In genomic region chr12:111447571-111448265, GRCh38 we compare ENCODE assay signal across 11 cellular contexts. TPM values are rescaled to one million over a fixed set of nuclear protein-coding genes. Genes with fewer than 3 reads are reported as not detected.
A peak's percentile ranks its signal among the peaks of the same experiment; 100 is the strongest.
DNase-seq lines count a peak whose midpoint lies in the region; ATAC-seq, FAIRE-seq and TF ChIP-seq lines count a peak whose summit lies in the region.
"Had no signal": no experiment of that assay in that cellular context is flagged by ENCODE, and none has a peak within 500 bp of the region (broad histone marks: within the 10 kb centered on the region; RNA-seq: fewer than 3 reads in every experiment).

No MANE protein-coding gene starts in this region.

- no peak overlapping the region for H3K27ac ChIP-seq in CD4-positive, CD25-positive, alpha-beta regulatory T cell (ENCODE audit: insufficient read depth, low read length, poor library complexity, severe bottlenecking)
- H3K27ac ChIP-seq in caudate nucleus (ENCODE audit: low read depth, low read length): no peak overlapping the region

- no peak for TF ChIP-seq CTCF in HFFc6 (IDR thresholded peaks at IDR 0.05)
- TF ChIP-seq CTCF in progenitor cell of endocrine pancreas (IDR thresholded peaks at IDR 0.05; ENCODE audit: unreplicated experiment): no peak

- DNase-seq in CD4-positive, CD25-positive, alpha-beta regulatory T cell: no peak
- DNase-seq in HFFc6 (no peak), progenitor cell of endocrine pancreas (ENCODE audit: low spot score, unreplicated experiment) (no peak), HTR-8/SVneo (ENCODE audit: insufficient read length, low spot score) (no peak), caudate nucleus (lab: John Stamatoyannopoulos, UW) (no peak), SW480 (ENCODE audit: low spot score) (no peak)
- DNase-seq: COR-L47, SHP77 treated with DMSO at 0.1 percent for 48 hours had no signal

- ATAC-seq in CD4-positive, CD25-positive, alpha-beta regulatory T cell (ENCODE audit: low read depth in 2 of 2): no peak
- ATAC-seq in HG03045 (IDR thresholded peaks at IDR 0.05; ENCODE audit: unreplicated experiment): no peak

- no peaks in the 10 kb centered on the region for H3K9me3 Mint-ChIP-seq in CD4-positive, CD25-positive, alpha-beta regulatory T cell
- H3K9me3 Mint-ChIP-seq in HFFc6 (peaks cover 16% of the 10 kb centered on the region), progenitor cell of endocrine pancreas (ENCODE audit: low read depth) (no peaks in the 10 kb centered on the region)
- no peaks in the 10 kb centered on the region for H3K9me3 Mint-ChIP-seq in dendritic cell treated with granulocyte-macrophage colony-stimulating factor and Interleukin-4, amounts not matched to agents 40 ng/mL and 50 ng/mL, for 4 days

- no peaks in the 10 kb centered on the region for H3K9me3 ChIP-seq in CD4-positive, CD25-positive, alpha-beta regulatory T cell (ENCODE audit: control insufficient read depth in 2 of 2, low read length in 2 of 2)
- H3K9me3 ChIP-seq: ascending aorta had no signal

- no peaks in the 10 kb centered on the region for H3K27me3 ChIP-seq in CD4-positive, CD25-positive, alpha-beta regulatory T cell (ENCODE audit: control insufficient read depth, insufficient read depth, low read length)
- H3K27me3 ChIP-seq: ascending aorta had no signal

- peaks cover 52% of the 10 kb centered on the region for H3K36me3 ChIP-seq in CD4-positive, CD25-positive, alpha-beta regulatory T cell (ENCODE audit: control insufficient read depth, insufficient read depth, low read length)

- intact Hi-C loops in dendritic cell treated with granulocyte-macrophage colony-stimulating factor and Interleukin-4, amounts not matched to agents 40 ng/mL and 50 ng/mL, for 4 days (cut with micrococcal nuclease): no loop called here

- H3K4me1 ChIP-seq in CD4-positive, CD25-positive, alpha-beta regulatory T cell (ENCODE audit: control insufficient read depth, insufficient read depth, low read length, poor library complexity, severe bottlenecking): peaks cover 37% of the 10 kb centered on the region

- peaks cover 11 to 70% (median 43%) of the 10 kb centered on the region in 4 donors for H3K4me1 Mint-ChIP-seq in CD4-positive, CD25-positive, alpha-beta regulatory T cell
- H3K4me1 Mint-ChIP-seq in HFFc6 (ENCODE audit: low read depth) (peaks cover 71% of the 10 kb centered on the region), progenitor cell of endocrine pancreas (ENCODE audit: low read depth) (no peaks in the 10 kb centered on the region)
- peaks cover 90% of the 10 kb centered on the region for H3K4me1 Mint-ChIP-seq in dendritic cell treated with granulocyte-macrophage colony-stimulating factor and Interleukin-4, amounts not matched to agents 40 ng/mL and 50 ng/mL, for 4 days (ENCODE audit: low read depth)

- no peak overlapping the region for H3K4me3 ChIP-seq in CD4-positive, CD25-positive, alpha-beta regulatory T cell (ENCODE audit: low read depth, low read length)
- H3K4me3 ChIP-seq: ascending aorta had no signal

- no peaks in the 10 kb centered on the region for H3K27me3 Mint-ChIP-seq in CD4-positive, CD25-positive, alpha-beta regulatory T cell
- H3K27me3 Mint-ChIP-seq in HFFc6 (ENCODE audit: insufficient read depth) (peaks cover 60% of the 10 kb centered on the region), progenitor cell of endocrine pancreas (no peaks in the 10 kb centered on the region)
- no peaks in the 10 kb centered on the region for H3K27me3 Mint-ChIP-seq in dendritic cell treated with granulocyte-macrophage colony-stimulating factor and Interleukin-4, amounts not matched to agents 40 ng/mL and 50 ng/mL, for 4 days

- H3K36me3 Mint-ChIP-seq in CD4-positive, CD25-positive, alpha-beta regulatory T cell: peaks cover 47% of the 10 kb centered on the region
- H3K36me3 Mint-ChIP-seq in HFFc6 (ENCODE audit: low read depth) (peaks cover 54% of the 10 kb centered on the region), progenitor cell of endocrine pancreas (ENCODE audit: insufficient read depth) (peaks cover 18% of the 10 kb centered on the region)
- H3K36me3 Mint-ChIP-seq in dendritic cell treated with granulocyte-macrophage colony-stimulating factor and Interleukin-4, amounts not matched to agents 40 ng/mL and 50 ng/mL, for 4 days (ENCODE audit: low read depth): peaks cover 93% of the 10 kb centered on the region

- FAIRE-seq in HTR-8/SVneo (lab: Jason Lieb, UNC): no peak

- H3K4me3 Mint-ChIP-seq in CD4-positive, CD25-positive, alpha-beta regulatory T cell: peak overlapping the region in 1 of 4 donors; percentile 53
- peak overlapping the region; percentile 43; the same call in 1 of the 2 replicates for H3K4me3 Mint-ChIP-seq in HFFc6
- no peak overlapping the region for H3K4me3 Mint-ChIP-seq in dendritic cell treated with granulocyte-macrophage colony-stimulating factor and Interleukin-4, amounts not matched to agents 40 ng/mL and 50 ng/mL, for 4 days
- H3K4me3 Mint-ChIP-seq in progenitor cell of endocrine pancreas (ENCODE audit: low read depth): no peak overlapping the region

- H3K27ac Mint-ChIP-seq in CD4-positive, CD25-positive, alpha-beta regulatory T cell: peak overlapping the region in 2 of 3 donors; percentile 6 to 77
- H3K27ac Mint-ChIP-seq in HFFc6 (peak overlapping the region; percentile 58), progenitor cell of endocrine pancreas (peak overlapping the region; percentile 45)
- H3K27ac Mint-ChIP-seq in dendritic cell treated with granulocyte-macrophage colony-stimulating factor and Interleukin-4, amounts not matched to agents 40 ng/mL and 50 ng/mL, for 4 days: peak overlapping the region; percentile 85

RNA-seq across cellular contexts. Expression of gene SH2B3, which starts 42.0 kb away (rescaled TPM):
- 25.7 TPM for total RNA-seq in CD4-positive, CD25-positive, alpha-beta regulatory T cell
- polyA plus RNA-seq in CD4-positive, CD25-positive, alpha-beta regulatory T cell: 1 to 10 TPM; 1.6 to 5.3 (median 3.8) TPM
- 10 to 100 TPM; 54.0 to 80.3 (median 69.8) TPM for total RNA-seq in HFFc6 (2021; fragmentation: NEBNext Ultra II Directional; extraction: Animal tissue kit (Norgen Biotek cat#: 25700))
- total RNA-seq in progenitor cell of endocrine pancreas: 0.72 and 1.5 TPM in 2 replicates

Comparison
In these comparisons a context has a peak if more than half of its experiments do, and no peak if none do; other contexts are left out.
1. RNA of gene SH2B3, which starts 42.0 kb away (total RNA-seq): 54.0 to 80.3 TPM in HFFc6 and 25.7 TPM in CD4-positive, CD25-positive, alpha-beta regulatory T cell (single experiment); 0.72 to 1.5 TPM in progenitor cell of endocrine pancreas; every median in the first group is over 10 times any median in the second.
2. Peak in every context shown above with its lines, with median percentiles within 50 percentile points of each other: H3K27ac Mint-ChIP-seq.